In the genomic region with DNA sequence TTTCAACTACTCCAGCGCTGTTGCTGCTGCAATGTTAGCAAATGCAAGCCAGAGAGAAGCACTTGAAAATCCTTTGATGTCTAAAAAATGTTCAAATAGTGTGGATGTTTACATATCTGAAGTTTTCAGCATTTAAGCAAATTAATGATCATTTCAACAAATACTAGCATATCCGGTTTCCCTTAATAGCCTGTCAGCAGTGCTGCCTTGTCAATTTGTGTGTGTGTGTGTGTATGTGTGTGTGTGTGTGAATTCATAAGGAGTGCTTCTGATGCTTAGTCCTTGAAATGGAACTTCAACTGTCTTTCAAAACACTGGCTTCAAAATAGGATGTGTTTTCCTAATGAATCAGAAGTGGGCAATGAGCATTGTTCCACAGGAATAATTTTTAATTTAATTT, we compare ENCODE assay signal across 22 cellular contexts. TPM values are rescaled to one million over a fixed set of nuclear protein-coding genes. Genes with fewer than 3 reads are reported as not detected.
DNase-seq lines count a peak whose midpoint lies in the region; ATAC-seq, FAIRE-seq and TF ChIP-seq lines count a peak whose summit lies in the region.
"Had no signal": no experiment of that assay in that cellular context is flagged by ENCODE, and none has a peak within 500 bp of the region (broad histone marks: within the 10 kb centered on the region; RNA-seq: fewer than 3 reads in every experiment).

No MANE protein-coding gene starts in this region.

- no peak overlapping the region for H3K4me3 Mint-ChIP-seq in astrocyte (ENCODE audit: unreplicated experiment)
- peak overlapping the region; percentile 52 for H3K4me3 Mint-ChIP-seq in type B pancreatic cell
- H3K4me3 Mint-ChIP-seq: activated naive CD8-positive, alpha-beta T cell treated with anti-CD3 and anti-CD28 coated beads, Interleukin-2, amount 10 ng/mL, durations not matched to agents 7 days and 5 days; B cell; natural killer cell; stimulated activated naive CD8-positive, alpha-beta T cell treated with anti-CD3 and anti-CD28 coated beads, Interleukin-15, Interleukin-2, amounts not matched to agents 100 ng/mL and 50 ng/mL, for 24 hours had no signal

- H3K36me3 Mint-ChIP-seq in astrocyte (ENCODE audit: low read depth, unreplicated experiment) (peaks cover 23% of the 10 kb centered on the region), type B pancreatic cell (peaks cover 19% of the 10 kb centered on the region)
- H3K36me3 Mint-ChIP-seq: activated naive CD8-positive, alpha-beta T cell treated with anti-CD3 and anti-CD28 coated beads, Interleukin-2, amount 10 ng/mL, durations not matched to agents 7 days and 5 days; natural killer cell had no signal

- H3K9ac ChIP-seq in astrocyte (ENCODE audit: low read length) = no peak overlapping the region
- H3K9ac ChIP-seq: GM23248, KMS-11, SK-N-SH had no signal

- H3K4me3 ChIP-seq in astrocyte (ENCODE audit: insufficient read depth, low read depth, low read length) = no peak overlapping the region
- H3K4me3 ChIP-seq in left ventricle myocardium inferior = no peak overlapping the region
- no peak overlapping the region for H3K4me3 ChIP-seq in heart left ventricle
- H3K4me3 ChIP-seq: GM23248 had no signal

- H3K27me3 ChIP-seq in astrocyte (ENCODE audit: insufficient read depth, low read length) (no peaks in the 10 kb centered on the region), left ventricle myocardium inferior (ENCODE audit: low read depth) (no peaks in the 10 kb centered on the region), heart left ventricle (no peaks in the 10 kb centered on the region)

- DNase-seq in NCI-H1417 (lab: John Stamatoyannopoulos, UW) (peak in 2 of 3 experiments; percentile 18 to 65), NCI-H1417 treated with DMSO at 0.1 percent for 48 hours (lab: John Stamatoyannopoulos, UW) (no peak), astrocyte (ENCODE audit: low read depth) (peak; percentile 25), iris pigment epithelial cell (ENCODE audit: low read depth) (peak; percentile 50), type B pancreatic cell (ENCODE audit: extremely low spot score, unreplicated experiment) (no peak), activated gamma-delta T cell treated with Interleukin-2 at 50 U/mL for 16 hours (no peak), left ventricle myocardium inferior (no peak), heart left ventricle (no peak)
- DNase-seq: activated CD8-positive, alpha-beta memory T cell treated with anti-CD3 and anti-CD28 coated beads for 24 hours; activated naive CD8-positive, alpha-beta T cell treated with anti-CD3 and anti-CD28 coated beads, Interleukin-2, amount 10 ng/mL, durations not matched to agents 7 days and 5 days; Caco-2; cortex of kidney; GM23248; natural killer cell; NCI-H2171 treated with DMSO at 0.1 percent for 48 hours; SK-N-SH had no signal

- H3K27ac Mint-ChIP-seq in astrocyte (ENCODE audit: unreplicated experiment) (no peak overlapping the region), type B pancreatic cell (peak overlapping the region; percentile 94)
- H3K27ac Mint-ChIP-seq: activated naive CD8-positive, alpha-beta T cell treated with anti-CD3 and anti-CD28 coated beads, Interleukin-2, amount 10 ng/mL, durations not matched to agents 7 days and 5 days; natural killer cell; stimulated activated naive CD8-positive, alpha-beta T cell treated with anti-CD3 and anti-CD28 coated beads, Interleukin-15, Interleukin-2, amounts not matched to agents 100 ng/mL and 50 ng/mL, for 24 hours had no signal

- FAIRE-seq in astrocyte (lab: Jason Lieb, UNC) = no peak
- FAIRE-seq: endothelial cell of umbilical vein had no signal

- TF ChIP-seq CTCF in astrocyte (IDR thresholded peaks at IDR 0.05; ENCODE audit: insufficient read depth, low read depth, low read length) (no peak), type B pancreatic cell (conservative IDR thresholded peaks at IDR 0.05) (no peak), left ventricle myocardium inferior (IDR thresholded peaks at IDR 0.05; ENCODE audit: borderline replicate concordance) (no peak), heart left ventricle (IDR thresholded peaks at IDR 0.05) (no peak)

- no peaks in the 10 kb centered on the region for H3K27me3 Mint-ChIP-seq in astrocyte (ENCODE audit: low read depth, unreplicated experiment)
- no peaks in the 10 kb centered on the region for H3K27me3 Mint-ChIP-seq in type B pancreatic cell

- H3K36me3 ChIP-seq in astrocyte (ENCODE audit: insufficient read depth, low read length) = peaks cover 25% of the 10 kb centered on the region
- H3K36me3 ChIP-seq in left ventricle myocardium inferior = peaks cover 23% of the 10 kb centered on the region
- H3K36me3 ChIP-seq in heart left ventricle = peaks cover 0 to 40% (median 33%) of the 10 kb centered on the region in 9 donors

- H3K9me3 Mint-ChIP-seq in astrocyte (ENCODE audit: unreplicated experiment) (no peaks in the 10 kb centered on the region), type B pancreatic cell (no peaks in the 10 kb centered on the region)
- H3K9me3 Mint-ChIP-seq: activated naive CD8-positive, alpha-beta T cell treated with anti-CD3 and anti-CD28 coated beads, Interleukin-2, amount 10 ng/mL, durations not matched to agents 7 days and 5 days; natural killer cell; stimulated activated naive CD8-positive, alpha-beta T cell treated with anti-CD3 and anti-CD28 coated beads, Interleukin-15, Interleukin-2, amounts not matched to agents 100 ng/mL and 50 ng/mL, for 24 hours had no signal

- peaks cover 19% of the 10 kb centered on the region for H3K4me1 Mint-ChIP-seq in astrocyte (ENCODE audit: low read depth, unreplicated experiment)
- peaks cover 28% of the 10 kb centered on the region for H3K4me1 Mint-ChIP-seq in type B pancreatic cell (ENCODE audit: unreplicated experiment)

- no peak for TF ChIP-seq POLR2A in heart left ventricle (IDR thresholded peaks at IDR 0.05)

- no peak for ATAC-seq in heart left ventricle
- ATAC-seq: activated CD4-positive, CD25-positive, alpha-beta regulatory T cell treated with anti-CD3 and anti-CD28 coated beads, Interleukin-2, amount 50 U/mL, for 24 hours; natural killer cell had no signal

- H3K27ac ChIP-seq in astrocyte (ENCODE audit: low read depth, low read length) (no peak overlapping the region), left ventricle myocardium inferior (replicated peaks) (no peak overlapping the region), heart left ventricle (no peak overlapping the region)
- H3K27ac ChIP-seq: GM23248, KMS-11 had no signal

- peaks cover 9% of the 10 kb centered on the region for H3K79me2 ChIP-seq in astrocyte (ENCODE audit: insufficient read depth, low read length)

- 85 to 91% (median 89%) methylated on average over 2 of the region's 2 CpGs for WGBS in heart left ventricle, 4 donors

- H3K9me3 ChIP-seq in astrocyte (ENCODE audit: insufficient read depth, low read depth, low read length) (no peaks in the 10 kb centered on the region), left ventricle myocardium inferior (replicated peaks) (no peaks in the 10 kb centered on the region), heart left ventricle (no peaks in the 10 kb centered on the region)
- H3K9me3 ChIP-seq: Caco-2, SK-N-SH had no signal

- no peak overlapping the region for H3K4me2 ChIP-seq in astrocyte (ENCODE audit: low read length)
- H3K4me2 ChIP-seq: KMS-11, SK-N-SH had no signal

- peaks cover 34% of the 10 kb centered on the region for H4K20me1 ChIP-seq in astrocyte (ENCODE audit: insufficient read depth, low read length)

- intact Hi-C loops in left ventricle myocardium inferior (cut with micrococcal nuclease) (no loop called here), heart left ventricle (cut with DNase I) (loop anchor here in 2 of 10 donors (10.0 kb wide), 1 partner anchor 244 kb away; a partner anchor contains a TSS)

- no peak overlapping the region for H2AFZ ChIP-seq in astrocyte (ENCODE audit: low read depth, low read length)
- H2AFZ ChIP-seq: GM23248 had no signal

- H3K4me1 ChIP-seq in astrocyte (ENCODE audit: insufficient read depth, low read length) (peaks cover 19% of the 10 kb centered on the region), left ventricle myocardium inferior (peaks cover 31% of the 10 kb centered on the region), heart left ventricle (peaks cover 0 to 23% (median 8%) of the 10 kb centered on the region in 12 donors)

RNA-seq across cellular contexts. Expression of a gene that starts 48.1 kb away (rescaled TPM):
- total RNA-seq in astrocyte (18.0 and 18.5 TPM in 2 replicates), type B pancreatic cell (ENCODE audit: low replicate concordance) (2.7 and 41.0 TPM in 2 replicates), left ventricle myocardium inferior (1.7 TPM), heart left ventricle (10 to 100 TPM in 1 of 9 donors, 1 to 10 TPM in 8; 1.6 to 16.2 (median 2.8) TPM)
- 1 to 10 TPM in 1 of 2 donors, under 1 TPM in 1; 0.71 to 1.6 TPM for polyA plus RNA-seq in heart left ventricle
- total RNA-seq: RPMI7951 had no signal

Comparison
In these comparisons a context has a peak if more than half of its experiments do, and no peak if none do; other contexts are left out.
1. DNase-seq: peak in NCI-H1417 (2 of 3), astrocyte (single experiment) and iris pigment epithelial cell (single experiment); none in NCI-H1417 treated with DMSO at 0.1 percent for 48 hours (single experiment), type B pancreatic cell (single experiment), activated gamma-delta T cell treated with Interleukin-2 at 50 U/mL for 16 hours (single experiment), left ventricle myocardium inferior (single experiment) and heart left ventricle (0 of 5).